ENCODE assay signal across 8 cellular contexts in the genomic region with DNA sequence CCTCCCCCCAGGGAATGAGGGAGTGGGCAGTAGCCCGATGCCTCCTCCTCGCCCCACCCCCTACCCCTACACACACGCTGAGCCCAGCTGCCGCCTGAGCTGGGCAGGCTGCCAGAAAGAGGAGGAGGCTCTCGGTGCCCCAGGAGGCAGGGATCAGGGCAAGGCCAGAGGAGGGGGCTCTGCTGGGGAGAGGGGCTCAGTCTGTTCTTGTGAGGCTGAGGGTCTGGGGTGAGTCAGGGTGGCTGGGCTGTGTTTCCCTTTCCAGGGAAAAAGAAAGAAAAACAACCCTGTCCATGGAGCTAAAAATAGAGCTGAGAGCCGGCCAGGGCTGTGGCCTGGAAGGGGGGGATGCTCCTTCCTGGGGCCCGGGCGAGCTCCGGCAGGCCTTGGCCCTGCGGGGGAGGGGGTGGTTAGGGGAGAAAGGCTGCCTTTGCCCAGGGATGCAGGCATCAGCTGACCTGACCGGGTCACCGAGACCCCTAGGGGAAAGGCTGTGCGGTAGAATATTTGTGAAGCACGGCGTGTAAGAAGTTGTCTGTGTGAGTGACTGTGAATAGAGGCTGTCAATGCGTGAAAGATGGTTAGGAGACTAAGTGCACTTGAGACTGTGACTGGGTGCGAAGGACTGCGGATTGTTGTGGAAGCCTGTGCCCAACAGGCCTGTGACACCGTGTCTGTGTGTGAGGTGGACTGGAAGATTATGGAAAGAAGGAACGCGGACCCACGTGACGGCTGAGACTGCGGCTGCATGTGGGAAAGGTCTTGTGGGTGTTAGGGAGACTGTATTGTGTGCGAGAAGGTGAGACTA. TPM values are rescaled to one million over a fixed set of nuclear protein-coding genes. Genes with fewer than 3 reads are reported as not detected.
DNase-seq lines count a peak whose midpoint lies in the region; ATAC-seq and TF ChIP-seq lines count a peak whose summit lies in the region.

No MANE protein-coding gene starts in this region.

- H3K27ac Mint-ChIP-seq in T-helper 17 cell (peak overlapping the region; percentile 95), progenitor cell of endocrine pancreas (peak overlapping the region; percentile 97)

- no peaks in the 10 kb centered on the region for H4K20me1 ChIP-seq in GM23248 (ENCODE audit: insufficient read depth)

- peaks cover 29% of the 10 kb centered on the region for H3F3A ChIP-seq in GM23248 (ENCODE audit: insufficient read depth)

- no peaks in the 10 kb centered on the region for H3K27me3 ChIP-seq in GM23248 (replicated peaks; ENCODE audit: insufficient read depth)
- no peaks in the 10 kb centered on the region for H3K27me3 ChIP-seq in ascending aorta

- peak; percentile 81 for DNase-seq in CMK (ENCODE audit: low read depth)
- peak; percentile 83 for DNase-seq in GM23248
- peak; percentile 84 for DNase-seq in NCI-H146 treated with DMSO at 0.1 percent for 48 hours (lab: John Stamatoyannopoulos, UW; ENCODE audit: unreplicated experiment)
- DNase-seq in T-helper 17 cell: peak; percentile 48 to 56 (median 53)
- peak; percentile 44 to 90 for DNase-seq in ascending aorta (ENCODE audit: low spot score in 2 of 2)
- DNase-seq in left ventricle myocardium superior: peak; percentile 90
- DNase-seq in progenitor cell of endocrine pancreas (ENCODE audit: low spot score, unreplicated experiment): no peak

- H3K36me3 Mint-ChIP-seq in T-helper 17 cell (ENCODE audit: low read depth) (peaks cover 10% of the 10 kb centered on the region), progenitor cell of endocrine pancreas (ENCODE audit: insufficient read depth) (peaks cover 3% of the 10 kb centered on the region)

- H3K9me3 ChIP-seq in GM23248 (ENCODE audit: low read depth) (no peaks in the 10 kb centered on the region), T-helper 17 cell (ENCODE audit: control insufficient read depth, low read length, poor library complexity, severe bottlenecking) (no peaks in the 10 kb centered on the region), ascending aorta (no peaks in the 10 kb centered on the region)

- peaks cover 37% of the 10 kb centered on the region for H3K79me2 ChIP-seq in GM23248 (ENCODE audit: insufficient read depth)

- peaks cover 29% of the 10 kb centered on the region for H3K4me1 Mint-ChIP-seq in T-helper 17 cell
- peaks cover 16% of the 10 kb centered on the region for H3K4me1 Mint-ChIP-seq in progenitor cell of endocrine pancreas (ENCODE audit: low read depth)

- WGBS in GM23248 (ENCODE audit: low coverage in 1 of 2, low lambda C conversion rate in 2 of 2, missing lambda C conversion rate in 2 of 2), 2 experiments: 3 to 6% methylated on average over 25 of the region's 25 CpGs

- peak overlapping the region; percentile 81 for H2AFZ ChIP-seq in GM23248

- H3K4me3 Mint-ChIP-seq in T-helper 17 cell (peak overlapping the region; percentile 99), progenitor cell of endocrine pancreas (ENCODE audit: low read depth) (peak overlapping the region; percentile 75)

- H3K27ac ChIP-seq in GM23248 (peak overlapping the region; percentile 91), ascending aorta (peak overlapping the region; percentile 99 to 100)

- H3K4me3 ChIP-seq in GM23248 (peak overlapping the region; percentile 98), ascending aorta (peak overlapping the region; percentile 79 to 92)

- TF ChIP-seq CTCF in ascending aorta (IDR thresholded peaks at IDR 0.05): no peak
- TF ChIP-seq CTCF in progenitor cell of endocrine pancreas (IDR thresholded peaks at IDR 0.05; ENCODE audit: unreplicated experiment): no peak

- ATAC-seq in T-helper 17 cell (peak; percentile 45), left ventricle myocardium superior (peak; percentile 67), GM18519 (IDR thresholded peaks at IDR 0.05; ENCODE audit: low FRiP score, unreplicated experiment) (no peak)

- peaks cover 3% of the 10 kb centered on the region for H3K36me3 ChIP-seq in GM23248 (ENCODE audit: low read depth)
- H3K36me3 ChIP-seq in ascending aorta: peaks cover 14 to 16% of the 10 kb centered on the region in 2 donors

- peak overlapping the region; percentile 86 for H3K4me2 ChIP-seq in GM23248 (ENCODE audit: unreplicated experiment)

- peak overlapping the region; percentile 100 for H3K9ac ChIP-seq in GM23248

- in situ Hi-C loops in GM23248 (cut with MboI): no loop called here

- H3K9me3 Mint-ChIP-seq in progenitor cell of endocrine pancreas (ENCODE audit: low read depth): no peaks in the 10 kb centered on the region

- peaks cover 22% of the 10 kb centered on the region for H3K4me1 ChIP-seq in GM23248 (ENCODE audit: insufficient read depth)
- peaks cover 19 to 32% of the 10 kb centered on the region in 2 donors for H3K4me1 ChIP-seq in ascending aorta

- H3K9me2 ChIP-seq in GM23248 (ENCODE audit: insufficient read depth): no peaks in the 10 kb centered on the region

- intact Hi-C loops in ascending aorta (cut with DNase I): loop anchor here (1.0 to 10.0 kb wide), 7 partner anchors 15 to 819 kb away; a partner anchor contains a TSS
- intact Hi-C loops in left ventricle myocardium superior (cut with micrococcal nuclease): no loop called here

- H3K27me3 Mint-ChIP-seq in T-helper 17 cell (no peaks in the 10 kb centered on the region), progenitor cell of endocrine pancreas (no peaks in the 10 kb centered on the region)

RNA-seq across cellular contexts. Expression of a gene that starts 1.2 kb away (rescaled TPM):
- 95.2 and 113 TPM in 2 replicates for total RNA-seq in GM23248 (2014; rRNA removed; shearing (Covaris generic))
- 51.1 and 54.8 TPM in 2 replicates for polyA plus RNA-seq in GM23248 (2016; fragmentation: Nextera tagmentation; extraction: Ambion mirVana)
- 10 to 100 TPM; 16.0 to 23.4 TPM for total RNA-seq in T-helper 17 cell
- total RNA-seq in ascending aorta: 169 TPM
- 44.9 TPM for total RNA-seq in left ventricle myocardium superior
- total RNA-seq in progenitor cell of endocrine pancreas: 81.1 and 83.2 TPM in 2 replicates

RNA-seq across cellular contexts. Expression of a gene that starts 11.0 kb away (rescaled TPM):
- total RNA-seq in GM23248 (2014; rRNA removed; shearing (Covaris generic)): 3.4 and 4.4 TPM in 2 replicates
- 3.6 and 4.4 TPM in 2 replicates for polyA plus RNA-seq in GM23248 (2016; fragmentation: Nextera tagmentation; extraction: Ambion mirVana)
- total RNA-seq in T-helper 17 cell (1 to 10 TPM; 3.8 to 5.7 TPM), ascending aorta (11.5 TPM), left ventricle myocardium superior (8.0 TPM), progenitor cell of endocrine pancreas (12.8 and 13.3 TPM in 2 replicates)

RNA-seq across cellular contexts. Expression of a gene that starts 11.1 kb away (rescaled TPM):
- 83.5 and 94.1 TPM in 2 replicates for total RNA-seq in GM23248 (2014; rRNA removed; shearing (Covaris generic))
- 145 and 148 TPM in 2 replicates for polyA plus RNA-seq in GM23248 (2016; fragmentation: Nextera tagmentation; extraction: Ambion mirVana)
- total RNA-seq in T-helper 17 cell (10 to 100 TPM; 30.8 to 39.0 TPM), ascending aorta (54.5 TPM), left ventricle myocardium superior (55.9 TPM), progenitor cell of endocrine pancreas (70.7 and 72.4 TPM in 2 replicates)

RNA-seq across cellular contexts. Expression of a gene that starts 29.1 kb away (rescaled TPM):
- 0.11 TPM in 1 of 2 replicates, not detected in the other for total RNA-seq in GM23248 (2014; rRNA removed; shearing (Covaris generic))
- 0.44 and 1.1 TPM in 2 replicates for polyA plus RNA-seq in GM23248 (2016; fragmentation: Nextera tagmentation; extraction: Ambion mirVana)
- total RNA-seq in T-helper 17 cell (1 to 10 TPM in 1 of 2 donors, under 1 TPM in 1; 0.96 to 2.5 TPM), ascending aorta (2.1 TPM), left ventricle myocardium superior (1.6 TPM), progenitor cell of endocrine pancreas (57.1 and 62.3 TPM in 2 replicates)

RNA-seq across cellular contexts. Expression of a gene that starts 32.5 kb away (rescaled TPM):
- 0.54 TPM in 1 of 2 replicates, not detected in the other for total RNA-seq in GM23248 (2014; rRNA removed; shearing (Covaris generic))
- 1.1 and 1.8 TPM in 2 replicates for polyA plus RNA-seq in GM23248 (2016; fragmentation: Nextera tagmentation; extraction: Ambion mirVana)
- total RNA-seq in T-helper 17 cell (1 to 10 TPM in 1 of 2 donors, under 1 TPM in 1; 0.65 to 1.1 TPM), ascending aorta (0.53 TPM), left ventricle myocardium superior (0.17 TPM), progenitor cell of endocrine pancreas (0.29 and 0.84 TPM in 2 replicates)
